In genomic region chr17:52071712-52072111, GRCh38 we compare ENCODE assay signal across 29 cellular contexts.
"Had no signal": no experiment of that assay in that cellular context is flagged by ENCODE, and none has a peak within 500 bp of the region (broad histone marks: within the 10 kb centered on the region; RNA-seq: fewer than 3 reads in every experiment).

No MANE protein-coding gene starts in this region.

- H3K27ac Mint-ChIP-seq: mesothelial cell of epicardium; natural killer cell; stimulated activated naive B cell treated with anti-CD40 and anti-IgM and Interleukin-4, amounts not matched to agents 10 μg/mL and 1 μg/mL and 100 μg/mL, for 72 hours had no signal

- H3K4me1 ChIP-seq: left lung, pancreas, prostate gland, stomach, suprapubic skin, tibial artery, uterus had no signal

- H3K9me3 ChIP-seq: pancreas, prostate gland, suprapubic skin, thoracic aorta, tibial artery, uterus had no signal

- H3K4me3 ChIP-seq: left lung, lung, pancreas, prostate gland, skin epidermis, stomach, suprapubic skin, thoracic aorta, tibial artery, uterus had no signal

- DNase-seq: hippocampal formation; kidney glomerular epithelial cell; left cardiac atrium; left lung; mesendoderm; naive B cell; natural killer cell; nucleus accumbens; pancreas; retina; right cardiac atrium; stimulated activated CD4-positive, alpha-beta T cell treated with anti-CD3 and anti-CD28 coated beads, Interleukin-12 subunit alpha, Interleukin-12 subunit beta, amount 100 ng/mL, for 4 hours; stimulated activated CD4-positive, alpha-beta T cell treated with anti-CD3 and anti-CD28 coated beads, Interleukin-15, amount 100 ng/mL, for 24 hours; stimulated activated CD4-positive, alpha-beta T cell treated with anti-CD3 and anti-CD28 coated beads, Interleukin-2, amount 100 ng/mL, for 24 hours; stimulated activated CD4-positive, alpha-beta T cell treated with anti-CD3 and anti-CD28 coated beads, Interleukin-4, amount 100 ng/mL, for 1 hour; stimulated activated naive B cell treated with anti-CD40 and anti-IgM and Interleukin-4, amounts not matched to agents 10 μg/mL and 1 μg/mL and 100 μg/mL, for 72 hours; stimulated activated naive CD8-positive, alpha-beta T cell treated with anti-CD3 and anti-CD28 coated beads, Interleukin-15, Interleukin-2, amounts not matched to agents 100 U/mL and 50 U/mL, for 24 hours; stomach; tibial artery; trophoblast cell; uterus had no signal

- H3K4me3 Mint-ChIP-seq: mesothelial cell of epicardium; naive B cell; natural killer cell; neural crest cell; stimulated activated naive B cell treated with anti-CD40 and anti-IgM and Interleukin-4, amounts not matched to agents 10 μg/mL and 1 μg/mL and 100 μg/mL, for 72 hours had no signal

- H3K27me3 ChIP-seq: left lung, pancreas, stomach, suprapubic skin, tibial artery, uterus had no signal

- H3K4me1 Mint-ChIP-seq: mesothelial cell of epicardium; naive B cell; natural killer cell; neural crest cell; stimulated activated naive B cell treated with anti-CD40 and anti-IgM and Interleukin-4, amounts not matched to agents 10 μg/mL and 1 μg/mL and 100 μg/mL, for 72 hours had no signal

- ATAC-seq: left cardiac atrium; left lung; natural killer cell; pancreas; right cardiac atrium; sciatic nerve; stimulated activated naive B cell treated with anti-CD40 and anti-IgM and Interleukin-4, amounts not matched to agents 10 μg/mL and 1 μg/mL and 100 μg/mL, for 72 hours; stimulated activated naive CD8-positive, alpha-beta T cell treated with anti-CD3 and anti-CD28 coated beads, Interleukin-15, Interleukin-2, amounts not matched to agents 100 U/mL and 50 U/mL, for 24 hours had no signal

- H3K36me3 ChIP-seq: left lung, pancreas, prostate gland, stomach, suprapubic skin, thoracic aorta, tibial artery, uterus had no signal

- H3K27ac ChIP-seq: left lung, pancreas, prostate gland, skin epidermis, stomach, suprapubic skin, thoracic aorta, tibial artery, uterus had no signal

- H3K27me3 Mint-ChIP-seq: naive B cell; stimulated activated naive B cell treated with anti-CD40 and anti-IgM and Interleukin-4, amounts not matched to agents 10 μg/mL and 1 μg/mL and 100 μg/mL, for 72 hours had no signal

- H3K36me3 Mint-ChIP-seq: mesothelial cell of epicardium; naive B cell; natural killer cell; stimulated activated naive B cell treated with anti-CD40 and anti-IgM and Interleukin-4, amounts not matched to agents 10 μg/mL and 1 μg/mL and 100 μg/mL, for 72 hours had no signal
